In the genomic region with DNA sequence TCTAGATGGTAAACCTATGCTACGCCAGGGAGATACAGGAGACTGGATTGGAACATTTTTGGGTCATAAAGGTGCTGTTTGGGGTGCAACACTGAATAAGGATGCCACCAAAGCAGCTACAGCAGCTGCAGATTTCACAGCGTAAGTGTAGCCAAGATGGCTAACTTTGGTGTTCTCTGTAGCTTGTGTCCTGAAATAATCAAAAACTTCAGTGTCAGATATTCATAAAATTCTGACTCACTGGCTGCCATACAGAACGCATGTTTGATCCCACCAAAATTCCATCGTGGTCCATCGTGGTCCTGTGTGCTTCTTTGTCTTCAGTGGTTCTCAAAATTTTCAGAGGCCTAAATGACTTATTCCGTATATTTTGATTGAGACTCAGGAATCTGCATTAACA, we compare ENCODE assay signal across 7 cellular contexts. TPM values are rescaled to one million over a fixed set of nuclear protein-coding genes. Genes with fewer than 3 reads are reported as not detected.
A peak's percentile ranks its signal among the peaks of the same experiment; 100 is the strongest.
DNase-seq lines count a peak whose midpoint lies in the region; ATAC-seq, FAIRE-seq and TF ChIP-seq lines count a peak whose summit lies in the region.

No MANE protein-coding gene starts in this region.

- peak overlapping the region; percentile 97; the same call in 1 of the 2 replicates for H3K27ac ChIP-seq in HEK293 (ENCODE audit: extremely low read depth, low read depth, low read length)

- no peak for ATAC-seq in stimulated activated memory B cell treated with anti-CD40 and anti-IgM and Interleukin-4, amounts not matched to agents 10 μg/mL and 1 μg/mL and 100 μg/mL, for 72 hours
- ATAC-seq in GM21529 (IDR thresholded peaks at IDR 0.05; ENCODE audit: unreplicated experiment), result no peak

- peak overlapping the region; percentile 38 for H3K27ac Mint-ChIP-seq in activated CD4-positive, alpha-beta memory T cell treated with anti-CD3 and anti-CD28 coated beads for 36 hours
- H3K27ac Mint-ChIP-seq in stimulated activated memory B cell treated with anti-CD40 and anti-IgM and Interleukin-4, amounts not matched to agents 10 μg/mL and 1 μg/mL and 100 μg/mL, for 72 hours, result peak overlapping the region; percentile 100

- no peak for FAIRE-seq in urothelium cell line (lab: Jason Lieb, UNC)

- POLR2A ChIA-PET in HEK293 (lab: Yijun Ruan, JAX), result interaction anchor here (1.0 kb wide), 1 partner anchor 27 kb away, joined by 6 read pairs; a partner anchor contains a TSS
- POLR2A ChIA-PET in activated CD4-positive, alpha-beta memory T cell treated with anti-CD3 and anti-CD28 coated beads for 36 hours (lab: Charles Lee), result interaction anchor here (1.5 kb wide), 1 partner anchor 27 kb away, joined by 6 read pairs; a partner anchor contains a TSS

- TF ChIP-seq CTCF in HEK293 (tag by site-specific recombination; IDR thresholded peaks at IDR 0.05), result no peak

- intact Hi-C loops in activated CD4-positive, alpha-beta memory T cell treated with anti-CD3 and anti-CD28 coated beads for 36 hours (cut with micrococcal nuclease), result loop anchor here (2.0 to 10.0 kb wide), 2 partner anchors 929 to 1113 kb away; a partner anchor contains a TSS

- peak overlapping the region; percentile 83 for H3K4me3 ChIP-seq in HEK293 (ENCODE audit: low read depth, low read length)
- H3K4me3 ChIP-seq in iPS-11a (ENCODE audit: low read depth, low read length), result peak overlapping the region; percentile 99

- peaks cover 3 to 42% of the 10 kb centered on the region in 2 experiments; a peak in 2 of 3 replicates for H3K36me3 ChIP-seq in HEK293 (ENCODE audit: control insufficient read depth in 2 of 2, insufficient read depth in 1 of 2, low read length in 2 of 2)

- peaks cover 30% of the 10 kb centered on the region for H3K36me3 Mint-ChIP-seq in activated CD4-positive, alpha-beta memory T cell treated with anti-CD3 and anti-CD28 coated beads for 36 hours
- H3K36me3 Mint-ChIP-seq in stimulated activated memory B cell treated with anti-CD40 and anti-IgM and Interleukin-4, amounts not matched to agents 10 μg/mL and 1 μg/mL and 100 μg/mL, for 72 hours, result peaks cover 34% of the 10 kb centered on the region

- CTCF ChIA-PET in HEK293 (lab: Yijun Ruan, JAX), result interaction anchor here (0.9 kb wide), 1 partner anchor 16 kb away, joined by 3 read pairs; no protein-coding TSS in a partner anchor
- CTCF ChIA-PET in activated CD4-positive, alpha-beta memory T cell treated with anti-CD3 and anti-CD28 coated beads for 36 hours (lab: Charles Lee), result interaction anchor here (1.0 to 2.7 kb wide), 6 partner anchors 10 to 299 kb away, joined by 3 to 10 read pairs (median 4); no protein-coding TSS in a partner anchor

- H3K9me3 Mint-ChIP-seq in activated CD4-positive, alpha-beta memory T cell treated with anti-CD3 and anti-CD28 coated beads for 36 hours, result no peaks in the 10 kb centered on the region
- H3K9me3 Mint-ChIP-seq in stimulated activated memory B cell treated with anti-CD40 and anti-IgM and Interleukin-4, amounts not matched to agents 10 μg/mL and 1 μg/mL and 100 μg/mL, for 72 hours, result no peaks in the 10 kb centered on the region

- peaks cover 59% of the 10 kb centered on the region for H3K4me1 Mint-ChIP-seq in activated CD4-positive, alpha-beta memory T cell treated with anti-CD3 and anti-CD28 coated beads for 36 hours (ENCODE audit: low read depth)
- peaks cover 64% of the 10 kb centered on the region for H3K4me1 Mint-ChIP-seq in stimulated activated memory B cell treated with anti-CD40 and anti-IgM and Interleukin-4, amounts not matched to agents 10 μg/mL and 1 μg/mL and 100 μg/mL, for 72 hours

- no peak for DNase-seq in activated CD4-positive, alpha-beta memory T cell treated with anti-CD3 and anti-CD28 coated beads for 36 hours
- no peak for DNase-seq in urothelium cell line (ENCODE audit: low spot score)
- no peak for DNase-seq in cortex of kidney (lab: John Stamatoyannopoulos, UW)

- H3K27me3 Mint-ChIP-seq in activated CD4-positive, alpha-beta memory T cell treated with anti-CD3 and anti-CD28 coated beads for 36 hours, result no peaks in the 10 kb centered on the region
- H3K27me3 Mint-ChIP-seq in stimulated activated memory B cell treated with anti-CD40 and anti-IgM and Interleukin-4, amounts not matched to agents 10 μg/mL and 1 μg/mL and 100 μg/mL, for 72 hours, result no peaks in the 10 kb centered on the region

- H3K4me1 ChIP-seq in HEK293 (ENCODE audit: control insufficient read depth, insufficient read depth, low read length), result peaks cover 23% of the 10 kb centered on the region

- no peaks in the 10 kb centered on the region for H3K9me3 ChIP-seq in HEK293 (ENCODE audit: control insufficient read depth, insufficient read depth, low read depth, low read length)

- H3K4me3 Mint-ChIP-seq in activated CD4-positive, alpha-beta memory T cell treated with anti-CD3 and anti-CD28 coated beads for 36 hours, result peak overlapping the region; percentile 96
- H3K4me3 Mint-ChIP-seq in stimulated activated memory B cell treated with anti-CD40 and anti-IgM and Interleukin-4, amounts not matched to agents 10 μg/mL and 1 μg/mL and 100 μg/mL, for 72 hours, result peak overlapping the region; percentile 87

TF ChIP-seq in HEK293, 187 proteins besides CTCF, POLR2A, EP300 and RAD21 (continues in another document):
- TF ChIP-seq ZNF24 (tag by site-specific recombination; IDR thresholded peaks at IDR 0.05) (no peak), ZFP37 (tag by site-specific recombination; IDR thresholded peaks at IDR 0.05) (no peak), ZNF354C (tag by site-specific recombination; IDR thresholded peaks at IDR 0.05; ENCODE audit: borderline replicate concordance, low read depth) (no peak), ZNF239 (tag by site-specific recombination; IDR thresholded peaks at IDR 0.05) (no peak), ZNF555 (tag by site-specific recombination; conservative IDR thresholded peaks at IDR 0.05) (no peak), MZF1 (tag by site-specific recombination; IDR thresholded peaks at IDR 0.05; ENCODE audit: borderline replicate concordance) (no peak)
- TF ChIP-seq, protein P1, sequence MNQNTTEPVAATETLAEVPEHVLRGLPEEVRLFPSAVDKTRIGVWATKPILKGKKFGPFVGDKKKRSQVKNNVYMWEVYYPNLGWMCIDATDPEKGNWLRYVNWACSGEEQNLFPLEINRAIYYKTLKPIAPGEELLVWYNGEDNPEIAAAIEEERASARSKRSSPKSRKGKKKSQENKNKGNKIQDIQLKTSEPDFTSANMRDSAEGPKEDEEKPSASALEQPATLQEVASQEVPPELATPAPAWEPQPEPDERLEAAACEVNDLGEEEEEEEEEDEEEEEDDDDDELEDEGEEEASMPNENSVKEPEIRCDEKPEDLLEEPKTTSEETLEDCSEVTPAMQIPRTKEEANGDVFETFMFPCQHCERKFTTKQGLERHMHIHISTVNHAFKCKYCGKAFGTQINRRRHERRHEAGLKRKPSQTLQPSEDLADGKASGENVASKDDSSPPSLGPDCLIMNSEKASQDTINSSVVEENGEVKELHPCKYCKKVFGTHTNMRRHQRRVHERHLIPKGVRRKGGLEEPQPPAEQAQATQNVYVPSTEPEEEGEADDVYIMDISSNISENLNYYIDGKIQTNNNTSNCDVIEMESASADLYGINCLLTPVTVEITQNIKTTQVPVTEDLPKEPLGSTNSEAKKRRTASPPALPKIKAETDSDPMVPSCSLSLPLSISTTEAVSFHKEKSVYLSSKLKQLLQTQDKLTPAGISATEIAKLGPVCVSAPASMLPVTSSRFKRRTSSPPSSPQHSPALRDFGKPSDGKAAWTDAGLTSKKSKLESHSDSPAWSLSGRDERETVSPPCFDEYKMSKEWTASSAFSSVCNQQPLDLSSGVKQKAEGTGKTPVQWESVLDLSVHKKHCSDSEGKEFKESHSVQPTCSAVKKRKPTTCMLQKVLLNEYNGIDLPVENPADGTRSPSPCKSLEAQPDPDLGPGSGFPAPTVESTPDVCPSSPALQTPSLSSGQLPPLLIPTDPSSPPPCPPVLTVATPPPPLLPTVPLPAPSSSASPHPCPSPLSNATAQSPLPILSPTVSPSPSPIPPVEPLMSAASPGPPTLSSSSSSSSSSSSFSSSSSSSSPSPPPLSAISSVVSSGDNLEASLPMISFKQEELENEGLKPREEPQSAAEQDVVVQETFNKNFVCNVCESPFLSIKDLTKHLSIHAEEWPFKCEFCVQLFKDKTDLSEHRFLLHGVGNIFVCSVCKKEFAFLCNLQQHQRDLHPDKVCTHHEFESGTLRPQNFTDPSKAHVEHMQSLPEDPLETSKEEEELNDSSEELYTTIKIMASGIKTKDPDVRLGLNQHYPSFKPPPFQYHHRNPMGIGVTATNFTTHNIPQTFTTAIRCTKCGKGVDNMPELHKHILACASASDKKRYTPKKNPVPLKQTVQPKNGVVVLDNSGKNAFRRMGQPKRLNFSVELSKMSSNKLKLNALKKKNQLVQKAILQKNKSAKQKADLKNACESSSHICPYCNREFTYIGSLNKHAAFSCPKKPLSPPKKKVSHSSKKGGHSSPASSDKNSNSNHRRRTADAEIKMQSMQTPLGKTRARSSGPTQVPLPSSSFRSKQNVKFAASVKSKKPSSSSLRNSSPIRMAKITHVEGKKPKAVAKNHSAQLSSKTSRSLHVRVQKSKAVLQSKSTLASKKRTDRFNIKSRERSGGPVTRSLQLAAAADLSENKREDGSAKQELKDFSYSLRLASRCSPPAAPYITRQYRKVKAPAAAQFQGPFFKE (tag by site-specific recombination; IDR thresholded peaks at IDR 0.05; ENCODE audit: borderline replicate concordance), result no peak

RNA-seq across cellular contexts. Expression of a gene that starts 1.3 kb away (rescaled TPM):
- 100 to 1,000 TPM; 135 to 140 TPM for total RNA-seq in activated CD4-positive, alpha-beta memory T cell treated with anti-CD3 and anti-CD28 coated beads for 36 hours

RNA-seq across cellular contexts. Expression of a gene that starts 27.6 kb away (rescaled TPM):
- total RNA-seq in activated CD4-positive, alpha-beta memory T cell treated with anti-CD3 and anti-CD28 coated beads for 36 hours, result 10 to 100 TPM; 28.4 to 29.0 TPM
